ENCODE assay signal across 8 cellular contexts in genomic region chr9:34590376-34591090, GRCh38.
DNase-seq lines count a peak whose midpoint lies in the region; TF ChIP-seq lines count a peak whose summit lies in the region.

No MANE protein-coding gene starts in this region.

- H3K27me3 ChIP-seq in KMS-11 (ENCODE audit: insufficient read depth, low read depth) (peaks cover 50% of the 10 kb centered on the region), muscle layer of duodenum (ENCODE audit: low read depth, low read length) (peaks cover 53% of the 10 kb centered on the region)

- H3K27ac ChIP-seq in 22Rv1 (peak overlapping the region; percentile 67), KMS-11 (no peak overlapping the region), muscle layer of duodenum (ENCODE audit: low read length) (no peak overlapping the region)

- H2AFZ ChIP-seq in KMS-11 (ENCODE audit: low read depth) = no peak overlapping the region

- H3K4me3 ChIP-seq in KMS-11 (IDR thresholded peaks at IDR 0.05; ENCODE audit: insufficient read depth, low read depth, low read length) (no peak overlapping the region), muscle layer of duodenum (ENCODE audit: low read depth in 1 of 2, low read length in 2 of 2) (peak overlapping the region; percentile 33 to 67)

- no peaks in the 10 kb centered on the region for H3K4me1 ChIP-seq in KMS-11 (ENCODE audit: low read depth, poor library complexity, severe bottlenecking)
- peaks cover 0 to 49% of the 10 kb centered on the region in 2 donors for H3K4me1 ChIP-seq in muscle layer of duodenum (ENCODE audit: control insufficient read depth in 1 of 2, insufficient read depth in 2 of 2, low read length in 2 of 2)

- H3K36me3 ChIP-seq in KMS-11 (ENCODE audit: insufficient read depth) (no peaks in the 10 kb centered on the region), muscle layer of duodenum (ENCODE audit: control insufficient read depth in 1 of 2, insufficient read depth in 2 of 2, low read length in 2 of 2) (no peaks in the 10 kb centered on the region)

- DNase-seq in ecto neural progenitor cell (ENCODE audit: low spot score) (peak; percentile 77), AG20443 (ENCODE audit: low spot score) (no peak), NCI-H524 treated with DMSO at 0.1 percent for 48 hours (lab: John Stamatoyannopoulos, UW) (no peak), NCI-H1694 treated with DMSO at 0.1 percent for 48 hours (lab: John Stamatoyannopoulos, UW) (no peak)
- no peak for DNase-seq in activated effector memory CD4-positive, alpha-beta T cell treated with anti-CD3 and anti-CD28 coated beads, Interleukin-2, amount 50 U/mL, for 16 hours

- no peak for TF ChIP-seq CTCF in 22Rv1 (IDR thresholded peaks at IDR 0.05)
- TF ChIP-seq CTCF in KMS-11 (conservative IDR thresholded peaks at IDR 0.05; ENCODE audit: low read depth, low read length) = no peak

- H4K20me1 ChIP-seq in KMS-11 (ENCODE audit: insufficient read depth) = no peaks in the 10 kb centered on the region

- H3K9ac ChIP-seq in KMS-11 = no peak overlapping the region

- no peaks in the 10 kb centered on the region for H3K9me3 ChIP-seq in muscle layer of duodenum (ENCODE audit: control insufficient read depth in 1 of 2, low read length in 2 of 2)

- no peaks in the 10 kb centered on the region for H3K79me2 ChIP-seq in KMS-11 (ENCODE audit: insufficient read depth, low read depth)

- H3K4me2 ChIP-seq in KMS-11 = peak overlapping the region; percentile 84
